In the genomic region with DNA sequence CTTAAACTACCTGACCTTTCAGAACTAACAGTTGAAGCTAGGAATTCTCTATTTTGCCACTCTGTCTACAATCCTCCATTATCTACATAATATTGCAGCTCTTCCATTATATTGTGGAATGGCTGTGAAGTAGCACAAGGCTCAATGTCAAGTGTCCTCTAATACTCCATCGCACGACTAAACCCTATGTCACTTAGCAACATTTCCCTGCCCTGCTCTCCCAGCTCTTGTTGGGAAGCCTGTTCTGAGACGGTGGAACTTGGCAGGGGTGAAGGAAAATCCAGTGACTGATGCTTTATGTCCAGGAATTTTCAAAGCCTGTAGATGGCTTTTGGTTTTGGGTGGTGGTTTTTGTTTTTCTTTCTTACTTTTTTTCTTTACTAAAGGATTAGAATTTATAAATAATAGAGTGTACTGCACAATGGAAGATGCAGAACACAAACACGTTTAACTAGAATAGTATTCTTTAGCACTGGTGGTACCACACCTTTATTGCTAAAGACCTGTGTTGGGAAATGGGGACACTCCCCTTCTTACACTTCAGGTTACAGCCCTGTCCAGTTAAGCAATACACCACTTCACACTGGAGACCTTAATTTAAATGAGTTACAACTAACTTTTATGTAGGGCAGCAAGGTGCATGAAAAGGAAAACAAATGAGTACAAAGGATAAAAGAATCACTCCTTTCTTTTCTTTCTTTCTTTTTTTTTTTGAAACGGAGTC, we compare ENCODE assay signal across 18 cellular contexts.
"Had no signal": no experiment of that assay in that cellular context is flagged by ENCODE, and none has a peak within 500 bp of the region (broad histone marks: within the 10 kb centered on the region; RNA-seq: fewer than 3 reads in every experiment).

No MANE protein-coding gene starts in this region.

- DNase-seq: activated CD4-positive, alpha-beta T cell treated with anti-CD3 and anti-CD28 coated beads, Interleukin-2, amount 10 ng/mL, durations not matched to agents 7 days and 5 days; activated CD4-positive, CD25-positive, alpha-beta regulatory T cell; activated CD8-positive, alpha-beta memory T cell treated with anti-CD3 and anti-CD28 coated beads for 24 hours; amygdala; brain microvascular endothelial cell; dermis blood vessel endothelial cell; foreskin fibroblast; glutamatergic neuron; immature natural killer cell; left cardiac atrium; T-helper 2 cell had no signal

- ATAC-seq: activated T-helper 17 cell treated with anti-CD3 and anti-CD28 coated beads, Interleukin-2, amount 50 U/mL, for 72 hours; stimulated activated memory B cell treated with anti-CD40 and anti-IgM and Interleukin-4, amounts not matched to agents 10 μg/mL and 1 μg/mL and 100 μg/mL, for 72 hours had no signal

- H3K27ac ChIP-seq: brain microvascular endothelial cell, esophagus muscularis mucosa, neural progenitor cell, parathyroid adenoma, right atrium auricular region had no signal

- H2AFZ ChIP-seq: neural progenitor cell, parathyroid adenoma had no signal

- H3K4me2 ChIP-seq: neural progenitor cell, smooth muscle cell had no signal

- H3K36me3 ChIP-seq: brain microvascular endothelial cell, neural progenitor cell, right atrium auricular region had no signal

- H3K27me3 ChIP-seq: brain microvascular endothelial cell, esophagus muscularis mucosa, neural progenitor cell, right atrium auricular region had no signal

- H3K9me3 ChIP-seq: esophagus muscularis mucosa, right atrium auricular region had no signal

- H3K4me3 ChIP-seq: esophagus muscularis mucosa, neural progenitor cell, right atrium auricular region, smooth muscle cell had no signal

- H3K79me2 ChIP-seq: parathyroid adenoma had no signal

- H3K4me1 ChIP-seq: esophagus muscularis mucosa, neural progenitor cell, parathyroid adenoma, right atrium auricular region had no signal
